Comparison of ENCODE assay signal across 9 cellular contexts in the genomic region with DNA sequence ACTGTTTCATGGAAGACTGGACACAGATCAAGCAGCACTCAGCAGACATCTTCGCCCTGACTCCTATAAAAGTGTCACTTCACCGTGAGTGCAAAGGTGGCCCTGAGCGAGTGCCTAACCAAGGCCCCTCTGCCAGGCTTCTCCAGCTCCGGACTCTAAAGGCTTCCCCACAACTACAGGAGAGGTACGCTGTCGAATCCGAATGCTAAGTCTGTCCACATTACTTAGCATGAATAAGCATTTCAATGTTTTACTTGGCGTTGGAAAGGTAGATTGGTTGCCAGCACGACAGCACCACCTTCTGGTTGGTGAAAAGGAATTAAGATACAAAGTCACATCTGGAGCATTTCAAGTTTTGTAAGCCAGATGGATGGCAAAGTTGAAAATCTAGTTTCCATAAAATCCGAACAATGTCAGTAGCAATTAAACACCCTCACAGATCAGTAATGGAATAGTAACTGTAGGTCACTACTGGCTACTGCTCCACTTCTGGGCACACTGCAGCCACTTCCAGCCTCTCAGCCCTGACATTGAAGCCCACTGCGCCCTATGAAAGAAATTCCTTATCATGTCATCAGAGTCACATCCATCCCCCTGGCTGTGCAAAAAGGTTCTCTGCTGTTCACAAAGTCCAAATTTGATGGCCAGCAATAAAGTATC.
A peak's percentile ranks its signal among the peaks of the same experiment; 100 is the strongest.
DNase-seq lines count a peak whose midpoint lies in the region; ATAC-seq and TF ChIP-seq lines count a peak whose summit lies in the region.
"Had no signal": no experiment of that assay in that cellular context is flagged by ENCODE, and none has a peak within 500 bp of the region (broad histone marks: within the 10 kb centered on the region; RNA-seq: fewer than 3 reads in every experiment).

No MANE protein-coding gene starts in this region.

- H3K4me3 ChIP-seq in KMS-11 (IDR thresholded peaks at IDR 0.05; ENCODE audit: insufficient read depth, low read depth, low read length): no peak overlapping the region
- no peak overlapping the region for H3K4me3 ChIP-seq in PC-9
- no peak overlapping the region for H3K4me3 ChIP-seq in foreskin fibroblast (ENCODE audit: low read depth in 1 of 2, low read length in 2 of 2)
- H3K4me3 ChIP-seq in thoracic aorta: peak overlapping the region; percentile 64

- H3K9me3 Mint-ChIP-seq in activated T-helper 2 cell treated with anti-CD3 and anti-CD28 coated beads, Interferon-gamma antibody, Interleukin-2, Interleukin-4, amounts not matched to agents 10 μg/mL and 5 μg/mL and 100 μg/mL, durations not matched to agents 14 hours and 24 hours and 36 hours: peaks cover 4% of the 10 kb centered on the region

- TF ChIP-seq CTCF in KMS-11 (conservative IDR thresholded peaks at IDR 0.05; ENCODE audit: low read depth, low read length): peak; percentile 94
- TF ChIP-seq CTCF in PC-9 (conservative IDR thresholded peaks at IDR 0.05): peak; percentile 87
- peak; percentile 61 for TF ChIP-seq CTCF in foreskin fibroblast (IDR thresholded peaks at IDR 0.05; ENCODE audit: low read depth, low read length)
- peak; percentile 72 for TF ChIP-seq CTCF in thoracic aorta (IDR thresholded peaks at IDR 0.05)

- H3K79me2 ChIP-seq in KMS-11 (ENCODE audit: insufficient read depth, low read depth): no peaks in the 10 kb centered on the region
- H3K79me2 ChIP-seq in PC-9 (ENCODE audit: low read depth): peaks cover 20% of the 10 kb centered on the region

- ATAC-seq in thoracic aorta (ENCODE audit: insufficient number of reproducible peaks, low FRiP score, low read depth) (peak; percentile 69), HG03439 (IDR thresholded peaks at IDR 0.05; ENCODE audit: unreplicated experiment) (no peak)

- CTCF ChIA-PET in PC-9 (lab: Charles Lee): interaction anchor here (0.6 to 1.6 kb wide), 4 partner anchors 165 to 545 kb away, joined by 3 to 5 read pairs (median 3); no protein-coding TSS in a partner anchor

- intact Hi-C loops in PC-9 (cut with micrococcal nuclease; ENCODE audit: unreplicated experiment): loop anchor here (1.0 to 2.0 kb wide), 8 partner anchors 28 to 604 kb away; no protein-coding TSS in a partner anchor
- intact Hi-C loops in activated T-helper 2 cell treated with anti-CD3 and anti-CD28 coated beads, Interferon-gamma antibody, Interleukin-2, Interleukin-4, amounts not matched to agents 10 μg/mL and 5 μg/mL and 100 μg/mL, durations not matched to agents 14 hours and 24 hours and 36 hours (cut with micrococcal nuclease): loop anchor here (1.0 to 2.0 kb wide), 3 partner anchors 228 to 606 kb away; no protein-coding TSS in a partner anchor

- no peak overlapping the region for H3K27ac Mint-ChIP-seq in activated T-helper 2 cell treated with anti-CD3 and anti-CD28 coated beads, Interferon-gamma antibody, Interleukin-2, Interleukin-4, amounts not matched to agents 10 μg/mL and 5 μg/mL and 100 μg/mL, durations not matched to agents 14 hours and 24 hours and 36 hours
- H3K27ac Mint-ChIP-seq: activated naive CD8-positive, alpha-beta T cell had no signal

- no peak overlapping the region for H3K4me3 Mint-ChIP-seq in activated T-helper 2 cell treated with anti-CD3 and anti-CD28 coated beads, Interferon-gamma antibody, Interleukin-2, Interleukin-4, amounts not matched to agents 10 μg/mL and 5 μg/mL and 100 μg/mL, durations not matched to agents 14 hours and 24 hours and 36 hours (ENCODE audit: low read depth)
- H3K4me3 Mint-ChIP-seq: activated naive CD8-positive, alpha-beta T cell had no signal

- no peaks in the 10 kb centered on the region for H3K9me2 ChIP-seq in PC-9 (ENCODE audit: insufficient read depth)

- peak overlapping the region; percentile 17; the same call in 1 of the 2 replicates for H3K9ac ChIP-seq in KMS-11

- peak overlapping the region; percentile 21; the same call in 1 of the 2 replicates for H2AFZ ChIP-seq in KMS-11 (ENCODE audit: low read depth)
- no peak overlapping the region for H2AFZ ChIP-seq in PC-9

- DNase-seq in EL (peak; percentile 84), PC-9 (peak; percentile 86), foreskin fibroblast (peak; percentile 83 to 94), nucleus accumbens (lab: John Stamatoyannopoulos, UW) (peak in 52 of 56 donors; percentile 7 to 81 (median 48)), thoracic aorta (ENCODE audit: low spot score) (peak; percentile 15)
- peak; percentile 36 for DNase-seq in activated T-helper 2 cell treated with anti-CD3 and anti-CD28 coated beads, Interferon-gamma antibody, Interleukin-2, Interleukin-4, amounts not matched to agents 10 μg/mL and 5 μg/mL and 100 μg/mL, durations not matched to agents 14 hours and 24 hours and 36 hours (ENCODE audit: low spot score)

- H3K27me3 ChIP-seq in KMS-11 (ENCODE audit: insufficient read depth, low read depth): no peaks in the 10 kb centered on the region
- H3K27me3 ChIP-seq in PC-9 (ENCODE audit: insufficient read depth, low read depth): no peaks in the 10 kb centered on the region
- no peaks in the 10 kb centered on the region for H3K27me3 ChIP-seq in thoracic aorta (replicated peaks; ENCODE audit: insufficient read depth)

- H3K36me3 Mint-ChIP-seq in activated T-helper 2 cell treated with anti-CD3 and anti-CD28 coated beads, Interferon-gamma antibody, Interleukin-2, Interleukin-4, amounts not matched to agents 10 μg/mL and 5 μg/mL and 100 μg/mL, durations not matched to agents 14 hours and 24 hours and 36 hours (ENCODE audit: low read depth): peaks cover 5% of the 10 kb centered on the region

- H3K4me1 Mint-ChIP-seq in activated T-helper 2 cell treated with anti-CD3 and anti-CD28 coated beads, Interferon-gamma antibody, Interleukin-2, Interleukin-4, amounts not matched to agents 10 μg/mL and 5 μg/mL and 100 μg/mL, durations not matched to agents 14 hours and 24 hours and 36 hours (ENCODE audit: low read depth): peaks cover 3% of the 10 kb centered on the region

- peak overlapping the region; percentile 58 for H3K4me2 ChIP-seq in KMS-11
- H3K4me2 ChIP-seq in PC-9: peak overlapping the region; percentile 72

- BruUV-seq in PC-9 (replicated peaks; lab: Mats Ljungman, UMichigan): no TSS peak

- H3K36me3 ChIP-seq in KMS-11 (ENCODE audit: insufficient read depth) (no peaks in the 10 kb centered on the region), PC-9 (ENCODE audit: low read depth) (no peaks in the 10 kb centered on the region), thoracic aorta (no peaks in the 10 kb centered on the region)

- H3K4me1 ChIP-seq in KMS-11 (ENCODE audit: low read depth, poor library complexity, severe bottlenecking) (peaks cover 25% of the 10 kb centered on the region), PC-9 (replicated peaks; ENCODE audit: insufficient read depth) (peaks cover 31% of the 10 kb centered on the region), thoracic aorta (ENCODE audit: control insufficient read depth in 1 of 2, low read depth in 2 of 2) (peaks cover 14 to 26% of the 10 kb centered on the region in 2 donors)

- POLR2A ChIA-PET in PC-9 (lab: Charles Lee; ENCODE audit: unreplicated experiment): interaction anchor here (0.6 to 1.2 kb wide), 2 partner anchors 165 to 211 kb away, joined by 7 to 11 read pairs; no protein-coding TSS in a partner anchor

- peak overlapping the region; percentile 10; the same call in 1 of the 2 replicates for H3K27ac ChIP-seq in KMS-11
- H3K27ac ChIP-seq in PC-9: peak overlapping the region; percentile 70
- peak overlapping the region; percentile 9 to 46 for H3K27ac ChIP-seq in thoracic aorta

- no peaks in the 10 kb centered on the region for H3K27me3 Mint-ChIP-seq in activated T-helper 2 cell treated with anti-CD3 and anti-CD28 coated beads, Interferon-gamma antibody, Interleukin-2, Interleukin-4, amounts not matched to agents 10 μg/mL and 5 μg/mL and 100 μg/mL, durations not matched to agents 14 hours and 24 hours and 36 hours (ENCODE audit: low read depth)
- H3K27me3 Mint-ChIP-seq: activated naive CD8-positive, alpha-beta T cell had no signal

- peaks cover 12% of the 10 kb centered on the region; the same call in 1 of the 2 replicates for H3F3A ChIP-seq in PC-9 (ENCODE audit: insufficient read depth, low read depth)

- H3K9me3 ChIP-seq in PC-9 (ENCODE audit: insufficient read depth, low read depth): no peaks in the 10 kb centered on the region
- no peaks in the 10 kb centered on the region for H3K9me3 ChIP-seq in thoracic aorta

- no peaks in the 10 kb centered on the region for H4K20me1 ChIP-seq in KMS-11 (ENCODE audit: insufficient read depth)
- no peaks in the 10 kb centered on the region for H4K20me1 ChIP-seq in PC-9 (ENCODE audit: insufficient read depth)

Comparison
In these comparisons a context has a peak if more than half of its experiments do, and no peak if none do; other contexts are left out.
1. DNase-seq: peak in every context shown above with its lines; median percentile 88 in foreskin fibroblast; 86 in PC-9; 84 in EL; 48 in nucleus accumbens; 36 in activated T-helper 2 cell treated with anti-CD3 and anti-CD28 coated beads, Interferon-gamma antibody, Interleukin-2, Interleukin-4, amounts not matched to agents 10 μg/mL and 5 μg/mL and 100 μg/mL, durations not matched to agents 14 hours and 24 hours and 36 hours; 15 in thoracic aorta.
2. H3K27ac ChIP-seq: peak in every context shown above with its lines; median percentile 70 in PC-9; 28 in thoracic aorta; 10 in KMS-11.